In the genomic region with DNA sequence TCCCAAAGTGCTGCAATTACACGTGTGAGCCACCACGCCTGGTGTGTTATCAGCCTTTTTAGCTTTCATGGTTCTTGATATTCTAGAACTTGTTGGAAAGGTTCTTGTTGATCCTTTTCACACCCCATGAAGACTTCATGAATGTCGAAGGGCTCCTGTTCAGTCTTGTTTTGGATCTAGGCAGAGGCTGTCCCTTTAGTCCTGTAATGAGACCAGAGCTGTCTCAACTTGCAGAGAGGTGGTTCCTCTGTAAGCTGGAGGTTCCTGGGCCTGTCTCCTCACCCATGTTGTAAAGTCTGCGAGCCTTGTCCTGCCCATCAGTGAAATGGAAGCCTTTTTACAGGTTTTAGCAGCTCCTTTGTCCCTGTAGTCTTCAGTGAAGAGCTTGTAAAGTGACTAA, we compare ENCODE assay signal across 18 cellular contexts. TPM values are rescaled to one million over a fixed set of nuclear protein-coding genes. Genes with fewer than 3 reads are reported as not detected.
DNase-seq lines count a peak whose midpoint lies in the region; ATAC-seq, FAIRE-seq and TF ChIP-seq lines count a peak whose summit lies in the region.
"Had no signal": no experiment of that assay in that cellular context is flagged by ENCODE, and none has a peak within 500 bp of the region (broad histone marks: within the 10 kb centered on the region; RNA-seq: fewer than 3 reads in every experiment).

No MANE protein-coding gene starts in this region.

- no peaks in the 10 kb centered on the region for H3K9me1 ChIP-seq in keratinocyte (ENCODE audit: control insufficient read depth, extremely low read depth, insufficient read depth, low read length)

- H3K27me3 Mint-ChIP-seq in activated CD4-positive, alpha-beta memory T cell treated with anti-CD3 and anti-CD28 coated beads for 36 hours = no peaks in the 10 kb centered on the region
- H3K27me3 Mint-ChIP-seq: activated naive CD8-positive, alpha-beta T cell had no signal

- CTCF ChIA-PET in activated CD4-positive, alpha-beta memory T cell treated with anti-CD3 and anti-CD28 coated beads for 36 hours (lab: Charles Lee) = interaction anchor here (2.3 kb wide), 1 partner anchor 82 kb away, joined by 9 read pairs; no protein-coding TSS in a partner anchor

- peaks cover 77% of the 10 kb centered on the region for H3K79me2 ChIP-seq in keratinocyte (ENCODE audit: control insufficient read depth, insufficient read depth, low read length)

- no peak for TF ChIP-seq POLR2A in suprapubic skin (IDR thresholded peaks at IDR 0.05)

- ATAC-seq in right cardiac atrium (no peak), pancreas (no peak)

- peak overlapping the region; percentile 62 for H3K27ac ChIP-seq in left ventricle myocardium inferior (replicated peaks)
- no peak overlapping the region for H3K27ac ChIP-seq in right cardiac atrium (ENCODE audit: low read length)
- peak overlapping the region; percentile 17 for H3K27ac ChIP-seq in brain microvascular endothelial cell
- H3K27ac ChIP-seq in keratinocyte (ENCODE audit: control insufficient read depth, insufficient read depth, low read length) = peak overlapping the region; percentile 21
- peak overlapping the region; percentile 20 for H3K27ac ChIP-seq in suprapubic skin
- H3K27ac ChIP-seq in pancreas = no peak overlapping the region
- H3K27ac ChIP-seq: neutrophil had no signal

- H3K4me1 ChIP-seq in left ventricle myocardium inferior = peaks cover 76% of the 10 kb centered on the region
- peaks cover 2% of the 10 kb centered on the region for H3K4me1 ChIP-seq in right cardiac atrium (ENCODE audit: control insufficient read depth, insufficient read depth, low read length)
- H3K4me1 ChIP-seq in keratinocyte (ENCODE audit: control insufficient read depth, extremely low read depth, insufficient read depth, low read length) = peaks cover 17% of the 10 kb centered on the region
- H3K4me1 ChIP-seq in suprapubic skin = peaks cover 23% of the 10 kb centered on the region
- H3K4me1 ChIP-seq in pancreas = no peaks in the 10 kb centered on the region

- dilution Hi-C loops in keratinocyte (cut with MboI; ENCODE audit: extremely low pct_ligation_motif_present, low sequenced_read_pairs) = no loop called here

- H3K4me1 Mint-ChIP-seq in activated CD4-positive, alpha-beta memory T cell treated with anti-CD3 and anti-CD28 coated beads for 36 hours (ENCODE audit: low read depth) = peaks cover 23% of the 10 kb centered on the region

- H3K9me3 ChIP-seq in left ventricle myocardium inferior (replicated peaks) (no peaks in the 10 kb centered on the region), right cardiac atrium (ENCODE audit: control insufficient read depth, low read length) (no peaks in the 10 kb centered on the region), keratinocyte (ENCODE audit: control insufficient read depth, low read depth, low read length) (no peaks in the 10 kb centered on the region), suprapubic skin (no peaks in the 10 kb centered on the region), pancreas (no peaks in the 10 kb centered on the region)
- H3K9me3 ChIP-seq: neutrophil had no signal

- no peak for DNase-seq in left ventricle myocardium inferior
- DNase-seq in right cardiac atrium = no peak
- no peak for DNase-seq in brain microvascular endothelial cell
- DNase-seq in keratinocyte (ENCODE audit: low read depth, low spot score) = peak; percentile 88
- DNase-seq in suprapubic skin (ENCODE audit: low spot score in 2 of 2) = peak in 1 of 2 donors; percentile 47
- DNase-seq in activated CD4-positive, alpha-beta memory T cell treated with anti-CD3 and anti-CD28 coated beads for 36 hours = no peak
- no peak for DNase-seq in NCI-H146 (lab: John Stamatoyannopoulos, UW)
- DNase-seq in pancreas = no peak
- DNase-seq: hypothalamus; kidney glomerular epithelial cell; midbrain; MV-4-11; NCI-H2029 treated with DMSO at 0.1 percent for 48 hours; NCI-H524; SIG-M5; stimulated activated CD4-positive, alpha-beta T cell treated with anti-CD3 and anti-CD28 coated beads, Interleukin-4, amount 100 ng/mL, for 1 hour had no signal

- no peak overlapping the region for H3K27ac Mint-ChIP-seq in activated CD4-positive, alpha-beta memory T cell treated with anti-CD3 and anti-CD28 coated beads for 36 hours
- H3K27ac Mint-ChIP-seq: activated naive CD8-positive, alpha-beta T cell had no signal

- no peak overlapping the region for H3K9ac ChIP-seq in keratinocyte (ENCODE audit: control insufficient read depth, extremely low read depth, insufficient read depth, low read length)

- TF ChIP-seq EP300 in suprapubic skin (IDR thresholded peaks at IDR 0.05) = no peak

- no peaks in the 10 kb centered on the region for H3K9me3 Mint-ChIP-seq in activated CD4-positive, alpha-beta memory T cell treated with anti-CD3 and anti-CD28 coated beads for 36 hours

- H3K36me3 ChIP-seq in left ventricle myocardium inferior (peaks cover 42% of the 10 kb centered on the region), brain microvascular endothelial cell (replicated peaks) (peaks cover 20% of the 10 kb centered on the region), keratinocyte (ENCODE audit: control insufficient read depth in 2 of 2, extremely low read depth in 1 of 2, insufficient read depth in 2 of 2, low read length in 2 of 2) (peaks cover 31% of the 10 kb centered on the region in 2 experiments), suprapubic skin (peaks cover 42% of the 10 kb centered on the region), pancreas (peaks cover 6 to 32% (median 21%) of the 10 kb centered on the region in 3 donors)

- H3K27me3 ChIP-seq in left ventricle myocardium inferior (ENCODE audit: low read depth) (no peaks in the 10 kb centered on the region), right cardiac atrium (ENCODE audit: control insufficient read depth, insufficient read depth) (no peaks in the 10 kb centered on the region), brain microvascular endothelial cell (replicated peaks) (no peaks in the 10 kb centered on the region), keratinocyte (ENCODE audit: control insufficient read depth, extremely low read depth, insufficient read depth, low read length) (no peaks in the 10 kb centered on the region), suprapubic skin (no peaks in the 10 kb centered on the region), pancreas (no peaks in the 10 kb centered on the region)
- H3K27me3 ChIP-seq: neutrophil had no signal

- no peak overlapping the region for H3K4me3 Mint-ChIP-seq in activated CD4-positive, alpha-beta memory T cell treated with anti-CD3 and anti-CD28 coated beads for 36 hours
- H3K4me3 Mint-ChIP-seq: activated naive CD8-positive, alpha-beta T cell had no signal

- H3K4me3 ChIP-seq in left ventricle myocardium inferior (no peak overlapping the region), right cardiac atrium (ENCODE audit: low read length) (no peak overlapping the region), brain microvascular endothelial cell (ENCODE audit: low read depth, low read length) (no peak overlapping the region), keratinocyte (ENCODE audit: control insufficient read depth in 2 of 3, extremely low read depth in 1 of 3, insufficient read depth in 2 of 3, low read depth in 1 of 3, low read length in 3 of 3) (no peak overlapping the region), suprapubic skin (no peak overlapping the region), pancreas (no peak overlapping the region)

- H2AFZ ChIP-seq in keratinocyte (ENCODE audit: control insufficient read depth, low read length) = no peak overlapping the region

- TF ChIP-seq CTCF in left ventricle myocardium inferior (IDR thresholded peaks at IDR 0.05; ENCODE audit: borderline replicate concordance) = no peak
- no peak for TF ChIP-seq CTCF in brain microvascular endothelial cell (IDR thresholded peaks at IDR 0.05; ENCODE audit: low read depth, low read length, missing control alignments)
- TF ChIP-seq CTCF in keratinocyte (optimal IDR thresholded peaks at IDR 0.05 in 1 of 3, IDR thresholded peaks at IDR 0.05 in 1 of 3, conservative IDR thresholded peaks at IDR 0.05 in 1 of 3; ENCODE audit: extremely low read depth in 1 of 3, insufficient read depth in 2 of 3, low read length in 3 of 3) = no peak
- TF ChIP-seq CTCF in suprapubic skin (IDR thresholded peaks at IDR 0.05) = no peak
- no peak for TF ChIP-seq CTCF in pancreas (IDR thresholded peaks at IDR 0.05)

- peaks cover 30% of the 10 kb centered on the region for H3K36me3 Mint-ChIP-seq in activated CD4-positive, alpha-beta memory T cell treated with anti-CD3 and anti-CD28 coated beads for 36 hours
- H3K36me3 Mint-ChIP-seq: activated naive CD8-positive, alpha-beta T cell had no signal

- WGBS in right cardiac atrium = 88% methylated on average over 4 of the region's 4 CpGs
- WGBS in suprapubic skin = 48% methylated on average over 4 of the region's 4 CpGs
- WGBS in pancreas, 2 donors = 86 to 89% methylated on average over 4 of the region's 4 CpGs

- POLR2A ChIA-PET in activated CD4-positive, alpha-beta memory T cell treated with anti-CD3 and anti-CD28 coated beads for 36 hours (lab: Charles Lee) = no interaction called here

- intact Hi-C loops in left ventricle myocardium inferior (cut with micrococcal nuclease) = no loop called here
- intact Hi-C loops in right cardiac atrium (cut with DNase I) = no loop called here
- intact Hi-C loops in activated CD4-positive, alpha-beta memory T cell treated with anti-CD3 and anti-CD28 coated beads for 36 hours (cut with micrococcal nuclease) = no loop called here
- intact Hi-C loops in pancreas (cut with DNase I) = no loop called here

- peak; percentile 95 for FAIRE-seq in keratinocyte (lab: Jason Lieb, UNC)
- no peak for FAIRE-seq in pancreas (lab: Jason Lieb, UNC)

- H3K4me2 ChIP-seq in keratinocyte (ENCODE audit: control insufficient read depth, extremely low read depth, insufficient read depth, low read depth, low read length) = peak overlapping the region; percentile 72

- peaks cover 25% of the 10 kb centered on the region for H4K20me1 ChIP-seq in keratinocyte (ENCODE audit: control insufficient read depth, extremely low read depth, insufficient read depth, low read length)

- in situ Hi-C loops in brain microvascular endothelial cell (cut with HindIII; ENCODE audit: low pct_ligation_motif_present, low sequenced_read_pairs) = no loop called here

RNA-seq across cellular contexts. Expression of a gene that starts 38.2 kb away (rescaled TPM):
- total RNA-seq in left ventricle myocardium inferior (109 TPM), right cardiac atrium (100 to 1,000 TPM; 137 to 175 (median 149) TPM), suprapubic skin (100 to 1,000 TPM; 153 to 286 (median 240) TPM), pancreas (100 to 1,000 TPM in 2 of 6 donors, 10 to 100 TPM in 4; 67.4 to 132 (median 94.9) TPM)
- polyA plus RNA-seq in right cardiac atrium (78.1 TPM), keratinocyte (15.2 to 38.8 TPM (median 20.8 TPM) in 3 replicates), pancreas (10 to 100 TPM; 44.8 to 77.9 TPM)
- polyA plus RNA-seq in keratinocyte (2011; ENCODE audit: low read depth) = 36.7 TPM
- polyA plus RNA-seq in keratinocyte (2011; cell fraction: cytosol; rRNA removed) = 26.1 and 27.0 TPM in 2 replicates
- 170 and 203 TPM in 2 replicates for polyA plus RNA-seq in keratinocyte (2011; cell fraction: nucleus; rRNA removed)
- polyA plus RNA-seq in keratinocyte (2012; ENCODE audit: low replicate concordance) = 32.6 and 73.5 TPM in 2 replicates
- polyA minus RNA-seq in keratinocyte = 69.3 to 140 TPM (median 93.9 TPM) in 3 replicates
- polyA minus RNA-seq in keratinocyte (2011; cell fraction: cytosol; rRNA and poly(A)+ RNA removed) = 29.4 TPM
- polyA minus RNA-seq in keratinocyte (2011; cell fraction: nucleus; rRNA and poly(A)+ RNA removed) = 91.0 and 150 TPM in 2 replicates
- total RNA-seq in activated CD4-positive, alpha-beta memory T cell treated with anti-CD3 and anti-CD28 coated beads for 36 hours = 100 to 1,000 TPM; 127 to 135 TPM

Comparison
In these comparisons a context has a peak if more than half of its experiments do, and no peak if none do; other contexts are left out.
1. H3K27ac ChIP-seq: peak in left ventricle myocardium inferior (single experiment), brain microvascular endothelial cell (single experiment), keratinocyte (single experiment) and suprapubic skin (single experiment); none in right cardiac atrium (single experiment) and pancreas (0 of 4).